8 cellular contexts compared by ENCODE assay signal in the genomic region with DNA sequence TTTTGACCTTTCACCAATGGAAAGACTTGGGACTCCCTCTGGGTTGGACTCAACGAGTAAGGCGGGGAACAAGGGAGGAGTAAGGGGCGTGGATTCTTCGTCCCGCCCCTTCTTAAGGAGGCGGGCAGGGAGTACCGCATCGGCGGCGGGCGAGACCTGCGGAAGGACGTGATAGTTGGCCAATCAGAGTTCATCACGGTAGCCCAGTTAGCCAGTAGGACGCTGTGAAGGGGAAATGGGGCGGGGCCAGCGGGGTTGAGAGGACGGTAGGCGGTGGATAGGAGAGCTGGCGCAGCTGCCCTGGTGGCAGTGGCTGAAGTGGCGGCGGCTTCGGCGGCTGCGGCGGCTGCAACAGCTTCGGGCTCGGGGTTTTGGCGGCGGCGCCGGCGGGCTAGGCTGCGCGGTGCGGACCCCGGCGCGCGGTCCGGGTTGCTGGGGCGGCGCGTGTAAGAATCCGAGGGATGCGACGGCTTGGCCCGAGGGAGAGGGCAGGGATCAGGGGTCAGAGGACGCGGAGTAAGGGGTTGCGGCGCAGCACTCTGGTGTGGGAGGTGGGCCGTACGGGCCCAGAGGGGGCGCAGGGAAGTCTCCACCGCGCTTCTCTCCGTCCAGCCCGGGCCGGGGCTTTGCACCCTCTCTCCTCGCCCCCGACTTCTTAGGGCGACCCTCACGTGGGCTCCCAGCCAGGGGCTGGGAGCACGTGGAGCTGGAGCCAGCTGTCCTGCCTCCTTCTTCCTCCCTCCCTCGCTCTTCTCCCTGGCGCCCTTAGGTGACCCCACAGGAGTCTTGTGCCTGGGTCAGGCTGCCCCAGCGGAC. TPM values are rescaled to one million over a fixed set of nuclear protein-coding genes. Genes with fewer than 3 reads are reported as not detected.
DNase-seq lines count a peak whose midpoint lies in the region; ATAC-seq, FAIRE-seq and TF ChIP-seq lines count a peak whose summit lies in the region.

A gene (plus strand): TSS at position 284 of the 816 bp plus-strand sequence. CDS start 5,389 bp downstream, outside the sequence.

- POLR2A ChIA-PET in HepG2 (lab: Yijun Ruan, JAX) = interaction anchor here (0.8 to 4.2 kb wide), 15 partner anchors 9 to 204 kb away, joined by 3 to 55 read pairs (median 7); a partner anchor contains a TSS

- TF ChIP-seq EP300 in HepG2 (IDR thresholded peaks at IDR 0.05; ENCODE audit: low read depth in 2 of 2, low read length in 2 of 2) (no peak), HepG2 (CRISPR knock-in tag; IDR thresholded peaks at IDR 0.05; ENCODE audit: borderline replicate concordance) (no peak)

- intact Hi-C loops in dendritic cell treated with granulocyte-macrophage colony-stimulating factor and Interleukin-4, amounts not matched to agents 40 ng/mL and 50 ng/mL, for 4 days (cut with micrococcal nuclease) = loop anchor here (1.0 to 5.0 kb wide), 2 partner anchors 12 to 34 kb away; a partner anchor contains a TSS
- intact Hi-C loops in HepG2 (cut with micrococcal nuclease; ENCODE audit: unreplicated experiment) = loop anchor here (1.0 to 2.0 kb wide), 4 partner anchors 36 to 204 kb away; a partner anchor contains a TSS

- H3K27ac ChIP-seq in BLaER1 treated with 17β-estradiol and CSF1 and Interleukin-3, amounts not matched to agents 10 nM and 100 nM = peak within 1 kb of the TSS; percentile 48 to 90 (median 74)
- H3K27ac ChIP-seq in HepG2 (ENCODE audit: extremely low read length, insufficient read depth, low read length) = peak within 1 kb of the TSS; percentile 83

- ATAC-seq in GM19351 (IDR thresholded peaks at IDR 0.05; ENCODE audit: unreplicated experiment) = peak; percentile 87
- peak; percentile 75 for ATAC-seq in HG03558 (IDR thresholded peaks at IDR 0.05; ENCODE audit: extremely low read depth, unreplicated experiment)
- ATAC-seq in HepG2 = peak; percentile 93

- no peaks in the 10 kb centered on the region for H3K9me3 ChIP-seq in BLaER1 treated with 17β-estradiol and CSF1 and Interleukin-3, amounts not matched to agents 10 nM and 100 nM (replicated peaks in 1 of 11)
- no peaks in the 10 kb centered on the region for H3K9me3 ChIP-seq in HepG2 (ENCODE audit: low read length)

- peaks cover 13% of the 10 kb centered on the region for H3K79me2 ChIP-seq in HepG2 (ENCODE audit: insufficient read depth, low read length)

- FAIRE-seq in HepG2 (lab: Jason Lieb, UNC) = no peak

- H3K27ac Mint-ChIP-seq in dendritic cell treated with granulocyte-macrophage colony-stimulating factor and Interleukin-4, amounts not matched to agents 40 ng/mL and 50 ng/mL, for 4 days = peak within 1 kb of the TSS; percentile 95

- CTCF ChIA-PET in HepG2 (lab: Yijun Ruan, JAX; ENCODE audit: low intra/inter-chr PET ratio, low total read pairs) = no interaction called here

- H3K4me1 ChIP-seq in BLaER1 treated with 17β-estradiol and CSF1 and Interleukin-3, amounts not matched to agents 10 nM and 100 nM = peaks cover 51 to 91% (median 71%) of the 10 kb centered on the region in 10 experiments
- peaks cover 45% of the 10 kb centered on the region for H3K4me1 ChIP-seq in HepG2 (ENCODE audit: insufficient read depth, low read length)

- TF ChIP-seq RAD21 in HepG2 (CRISPR knock-in tag; IDR thresholded peaks at IDR 0.05) = peak; percentile 69

- BruUV-seq in HepG2 (replicated peaks; lab: Mats Ljungman, UMichigan) = no TSS peak

- in situ Hi-C loops in HepG2 (cut with HindIII; ENCODE audit: extremely low pct_ligation_motif_present, low pct_unique_long_range_greater_than_20kb) = no loop called here

- under 1% methylated on average over 24 of the region's 68 CpGs for whole genome bisulfite sequencing in HepG2 (ENCODE audit: low lambda C conversion rate)

- peaks cover 17% of the 10 kb centered on the region for H3K36me3 Mint-ChIP-seq in dendritic cell treated with granulocyte-macrophage colony-stimulating factor and Interleukin-4, amounts not matched to agents 40 ng/mL and 50 ng/mL, for 4 days (ENCODE audit: low read depth)

- peaks cover 0 to 16% (median 0%) of the 10 kb centered on the region in 11 experiments; a peak in 3 of 22 replicates for H3K36me3 ChIP-seq in BLaER1 treated with 17β-estradiol and CSF1 and Interleukin-3, amounts not matched to agents 10 nM and 100 nM
- H3K36me3 ChIP-seq in HepG2 (replicated peaks in 1 of 2; ENCODE audit: control insufficient read depth in 1 of 2, insufficient read depth in 2 of 2, low read length in 2 of 2) = no peaks in the 10 kb centered on the region

- DNase-seq in NCI-H748 treated with DMSO at 0.1 percent for 48 hours (lab: John Stamatoyannopoulos, UW) (peak; percentile 99), HepG2 (ENCODE audit: low spot score) (peak; percentile 100)
- DNase-seq in activated CD4-positive, alpha-beta T cell treated with anti-CD3 and anti-CD28 coated beads, Interleukin-2, amount 50 U/mL, for 24 hours (ENCODE audit: low read depth in 1 of 2, low spot score in 1 of 2) = peak; percentile 94 to 99
- peak; percentile 98 for DNase-seq in stimulated activated CD4-positive, alpha-beta T cell treated with anti-CD3 and anti-CD28 coated beads, Interleukin-4, amount 100 ng/mL, for 1 hour

- TF ChIP-seq CTCF in HepG2 (CRISPR knock-in tag; IDR thresholded peaks at IDR 0.05) = peak; percentile 23; the same call in 1 of the 2 replicates

- H4K20me1 ChIP-seq in BLaER1 treated with 17β-estradiol and CSF1 and Interleukin-3, amounts not matched to agents 10 nM and 100 nM = peaks cover 0 to 8% (median 0%) of the 10 kb centered on the region in 11 experiments; a peak in 3 of 22 replicates
- H4K20me1 ChIP-seq in HepG2 (ENCODE audit: insufficient read depth, low read length) = no peaks in the 10 kb centered on the region

- peak within 1 kb of the TSS; percentile 42 for H2AFZ ChIP-seq in HepG2 (ENCODE audit: low read length)

- peak within 1 kb of the TSS; percentile 56 to 94 (median 70) for H3K4me3 ChIP-seq in BLaER1 treated with 17β-estradiol and CSF1 and Interleukin-3, amounts not matched to agents 10 nM and 100 nM
- peak within 1 kb of the TSS; percentile 67 to 90 (median 89) for H3K4me3 ChIP-seq in HepG2 (replicated peaks in 1 of 3; ENCODE audit: insufficient read depth in 1 of 3, low read depth in 2 of 3, low read length in 3 of 3)

- H3K9me3 Mint-ChIP-seq in dendritic cell treated with granulocyte-macrophage colony-stimulating factor and Interleukin-4, amounts not matched to agents 40 ng/mL and 50 ng/mL, for 4 days = no peaks in the 10 kb centered on the region

- H3K4me3 Mint-ChIP-seq in dendritic cell treated with granulocyte-macrophage colony-stimulating factor and Interleukin-4, amounts not matched to agents 40 ng/mL and 50 ng/mL, for 4 days = peak within 1 kb of the TSS; percentile 93

- H3K27me3 Mint-ChIP-seq in dendritic cell treated with granulocyte-macrophage colony-stimulating factor and Interleukin-4, amounts not matched to agents 40 ng/mL and 50 ng/mL, for 4 days = no peaks in the 10 kb centered on the region

- H3K4me1 Mint-ChIP-seq in dendritic cell treated with granulocyte-macrophage colony-stimulating factor and Interleukin-4, amounts not matched to agents 40 ng/mL and 50 ng/mL, for 4 days (ENCODE audit: low read depth) = peaks cover 28% of the 10 kb centered on the region

- H3K4me2 ChIP-seq in BLaER1 treated with 17β-estradiol and CSF1 and Interleukin-3, amounts not matched to agents 10 nM and 100 nM = peak within 1 kb of the TSS; percentile 93 to 100 (median 97)
- peak within 1 kb of the TSS; percentile 100 for H3K4me2 ChIP-seq in HepG2 (ENCODE audit: low read depth, low read length)

- H3K9ac ChIP-seq in BLaER1 treated with 17β-estradiol and CSF1 and Interleukin-3, amounts not matched to agents 10 nM and 100 nM = peak within 1 kb of the TSS; percentile 67 to 96 (median 82)
- peak within 1 kb of the TSS; percentile 92 for H3K9ac ChIP-seq in HepG2 (ENCODE audit: insufficient read depth, low read depth, low read length)

- peak; percentile 92 to 99 for TF ChIP-seq POLR2A in HepG2 (IDR thresholded peaks at IDR 0.05; ENCODE audit: insufficient read depth in 1 of 2, low read depth in 2 of 2, low read length in 2 of 2)

- peaks cover 4 to 78% (median 68%) of the 10 kb centered on the region in 11 experiments; a peak in 20 of 22 replicates for H3K27me3 ChIP-seq in BLaER1 treated with 17β-estradiol and CSF1 and Interleukin-3, amounts not matched to agents 10 nM and 100 nM
- H3K27me3 ChIP-seq in HepG2 (ENCODE audit: control insufficient read depth in 1 of 2, insufficient read depth in 2 of 2, low read length in 2 of 2) = no peaks in the 10 kb centered on the region

TF ChIP-seq in HepG2, 621 proteins besides CTCF, POLR2A, EP300 and RAD21 (continues in another document):
- TF ChIP-seq KDM4B (CRISPR knock-in tag; IDR thresholded peaks at IDR 0.05) (0 out of 2 replicates have a peak, but pooled peaks have one; percentile 46), YY1 (IDR thresholded peaks at IDR 0.05; ENCODE audit: insufficient read depth, insufficient replicate concordance, low read depth, low read length) (peak; percentile 68), ZIK1 (CRISPR knock-in tag; IDR thresholded peaks at IDR 0.05; ENCODE audit: borderline replicate concordance, low read depth) (no peak), SP140L (CRISPR knock-in tag; IDR thresholded peaks at IDR 0.05; ENCODE audit: borderline replicate concordance) (no peak), JUND (CRISPR knock-in tag; IDR thresholded peaks at IDR 0.05) (peak; percentile 34; the same call in 1 of the 2 replicates)

RNA-seq across cellular contexts. Expression of the gene that starts here (rescaled TPM):
- 3.8 and 8.0 TPM in 2 replicates for total RNA-seq in HepG2 (2016; rRNA removed; fragmentation: Illumina TruSeq; extraction: Trizol)
- 4.4 and 4.6 TPM in 2 replicates for total RNA-seq in HepG2 (2016; cell fraction: cytosol; rRNA removed; fragmentation: Illumina TruSeq; extraction: Trizol; ENCODE audit: low read depth)
- total RNA-seq in HepG2 (2016; cell fraction: insoluble cytoplasmic fraction; rRNA removed; fragmentation: Illumina TruSeq; extraction: Trizol) = 3.0 and 10.0 TPM in 2 replicates
- 4.2 and 4.5 TPM in 2 replicates for total RNA-seq in HepG2 (2016; cell fraction: membrane; rRNA removed; fragmentation: Illumina TruSeq; extraction: Trizol)
- 12.3 and 15.7 TPM in 2 replicates for total RNA-seq in HepG2 (2016; cell fraction: nucleus; rRNA removed; fragmentation: Illumina TruSeq; extraction: Trizol)
- polyA plus RNA-seq in HepG2 (2011; rRNA removed) = 26.8 and 33.5 TPM in 2 replicates
- 10.3 and 10.4 TPM in 2 replicates for polyA plus RNA-seq in HepG2 (2011; cell fraction: cytosol; rRNA removed)
- 183 and 201 TPM in 2 replicates for polyA plus RNA-seq in HepG2 (2011; cell fraction: nucleus; rRNA removed)
- polyA plus RNA-seq in HepG2 (2012) = 18.0 and 21.8 TPM in 2 replicates
- 0.84 and 1.4 TPM in 2 replicates for polyA plus RNA-seq in HepG2 (2016; cell fraction: cytosol; fragmentation: Illumina TruSeq; extraction: Trizol; ENCODE audit: low read depth)
- polyA plus RNA-seq in HepG2 (2016; cell fraction: insoluble cytoplasmic fraction; fragmentation: Illumina TruSeq; extraction: Trizol; ENCODE audit: low read depth) = 3.5 and 4.1 TPM in 2 replicates
- 2.5 and 2.8 TPM in 2 replicates for polyA plus RNA-seq in HepG2 (2016; cell fraction: membrane; fragmentation: Illumina TruSeq; extraction: Trizol; ENCODE audit: low read depth)
- polyA plus RNA-seq in HepG2 (2016; cell fraction: nucleus; fragmentation: Illumina TruSeq; extraction: Trizol; ENCODE audit: insufficient read depth, low read depth) = 42.1 and 42.8 TPM in 2 replicates
- polyA minus RNA-seq in HepG2 (2011; rRNA and poly(A)+ RNA removed; ENCODE audit: low replicate concordance) = 40.0 and 48.9 TPM in 2 replicates
- 7.3 and 9.8 TPM in 2 replicates for polyA minus RNA-seq in HepG2 (2011; cell fraction: cytosol; rRNA and poly(A)+ RNA removed)
- 45.8 and 47.1 TPM in 2 replicates for polyA minus RNA-seq in HepG2 (2011; cell fraction: nucleus; rRNA and poly(A)+ RNA removed)

Comparison
In these comparisons a context has a peak if more than half of its experiments do, and no peak if none do; other contexts are left out.
1. Peak in every context shown above with its lines: DNase-seq, ATAC-seq, H3K4me3 ChIP-seq and H3K27ac ChIP-seq.